In genomic region chr3:62833538-62833937, GRCh38 we compare ENCODE assay signal across 9 cellular contexts. TPM values are rescaled to one million over a fixed set of nuclear protein-coding genes. Genes with fewer than 3 reads are reported as not detected.
DNase-seq lines count a peak whose midpoint lies in the region; ATAC-seq and TF ChIP-seq lines count a peak whose summit lies in the region.
"Had no signal": no experiment of that assay in that cellular context is flagged by ENCODE, and none has a peak within 500 bp of the region (broad histone marks: within the 10 kb centered on the region; RNA-seq: fewer than 3 reads in every experiment).

No MANE protein-coding gene starts in this region.

- TF ChIP-seq CTCF in mammary epithelial cell (conservative IDR thresholded peaks at IDR 0.05 in 1 of 2, IDR thresholded peaks at IDR 0.05 in 1 of 2; ENCODE audit: extremely low read depth in 1 of 2, insufficient read depth in 1 of 2, low read depth in 1 of 2, low read length in 2 of 2), result peak; percentile 33 to 63
- peak; percentile 55 for TF ChIP-seq CTCF in neural progenitor cell (IDR thresholded peaks at IDR 0.05)

- H3K4me3 ChIP-seq in mammary epithelial cell (replicated peaks in 1 of 3; ENCODE audit: insufficient read depth in 1 of 3, low read depth in 2 of 3, low read length in 3 of 3), result no peak overlapping the region
- H3K4me3 ChIP-seq in neural progenitor cell, result no peak overlapping the region

- no peaks in the 10 kb centered on the region for H3F3A ChIP-seq in neural progenitor cell (ENCODE audit: low read depth)

- dilution Hi-C loops in mammary epithelial cell (cut with HindIII; ENCODE audit: low sequenced_read_pairs), result no loop called here

- no peak overlapping the region for H3K4me3 Mint-ChIP-seq in neural progenitor cell
- H3K4me3 Mint-ChIP-seq in activated CD4-positive, alpha-beta T cell treated with anti-CD3 and anti-CD28 coated beads, Interleukin-2, amount 10 ng/mL, durations not matched to agents 24 days and 14 days, result no peak overlapping the region

- ATAC-seq in GM21526 (IDR thresholded peaks at IDR 0.05; ENCODE audit: low FRiP score, unreplicated experiment), result no peak

- H3K9me3 Mint-ChIP-seq in neural progenitor cell, result no peaks in the 10 kb centered on the region
- H3K9me3 Mint-ChIP-seq in activated CD4-positive, alpha-beta T cell treated with anti-CD3 and anti-CD28 coated beads, Interleukin-2, amount 10 ng/mL, durations not matched to agents 24 days and 14 days, result no peaks in the 10 kb centered on the region

- peaks cover 21% of the 10 kb centered on the region for H3K4me1 Mint-ChIP-seq in neural progenitor cell
- H3K4me1 Mint-ChIP-seq in activated CD4-positive, alpha-beta T cell treated with anti-CD3 and anti-CD28 coated beads, Interleukin-2, amount 10 ng/mL, durations not matched to agents 24 days and 14 days, result no peaks in the 10 kb centered on the region

- H3K9me3 ChIP-seq in mammary epithelial cell (replicated peaks; ENCODE audit: insufficient read depth, low read length), result no peaks in the 10 kb centered on the region
- H3K9me3 ChIP-seq in neural progenitor cell (ENCODE audit: low read depth), result no peaks in the 10 kb centered on the region

- H3K27me3 Mint-ChIP-seq in neural progenitor cell (ENCODE audit: insufficient read depth, low read depth), result no peaks in the 10 kb centered on the region
- H3K27me3 Mint-ChIP-seq in activated CD4-positive, alpha-beta T cell treated with anti-CD3 and anti-CD28 coated beads, Interleukin-2, amount 10 ng/mL, durations not matched to agents 24 days and 14 days, result no peaks in the 10 kb centered on the region

- intact Hi-C loops in mammary epithelial cell (cut with micrococcal nuclease), result no loop called here
- intact Hi-C loops in activated CD4-positive, alpha-beta T cell treated with anti-CD3 and anti-CD28 coated beads, Interleukin-2, amount 10 ng/mL, durations not matched to agents 24 days and 14 days (cut with micrococcal nuclease), result no loop called here

- H3K36me3 Mint-ChIP-seq in neural progenitor cell, result no peaks in the 10 kb centered on the region
- no peaks in the 10 kb centered on the region for H3K36me3 Mint-ChIP-seq in activated CD4-positive, alpha-beta T cell treated with anti-CD3 and anti-CD28 coated beads, Interleukin-2, amount 10 ng/mL, durations not matched to agents 24 days and 14 days (ENCODE audit: low read depth)

- in situ Hi-C loops in mammary epithelial cell (cut with MboI; ENCODE audit: low sequenced_read_pairs in 2 of 2), result no loop called here

- H3K36me3 ChIP-seq in mammary epithelial cell (ENCODE audit: insufficient read depth, low read length) (no peaks in the 10 kb centered on the region), neural progenitor cell (no peaks in the 10 kb centered on the region)

- H3K4me1 ChIP-seq in mammary epithelial cell (ENCODE audit: insufficient read depth, low read length) (no peaks in the 10 kb centered on the region), neural progenitor cell (peaks cover 26% of the 10 kb centered on the region)

- H2AFZ ChIP-seq in mammary epithelial cell (ENCODE audit: low read depth, low read length), result no peak overlapping the region
- no peak overlapping the region for H2AFZ ChIP-seq in neural progenitor cell (replicated peaks)

- H3K4me2 ChIP-seq in mammary epithelial cell (ENCODE audit: insufficient read depth, low read depth, low read length), result no peak overlapping the region
- H3K4me2 ChIP-seq in neural progenitor cell, result no peak overlapping the region

- H4K20me1 ChIP-seq in mammary epithelial cell (ENCODE audit: insufficient read depth, low read length) (no peaks in the 10 kb centered on the region), neural progenitor cell (ENCODE audit: low read depth) (no peaks in the 10 kb centered on the region)

- no peak overlapping the region for H3K27ac Mint-ChIP-seq in neural progenitor cell
- no peak overlapping the region for H3K27ac Mint-ChIP-seq in activated CD4-positive, alpha-beta T cell treated with anti-CD3 and anti-CD28 coated beads, Interleukin-2, amount 10 ng/mL, durations not matched to agents 24 days and 14 days

- BruUV-seq in mammary epithelial cell (replicated peaks; lab: Mats Ljungman, UMichigan), result no TSS peak

- CTCF ChIA-PET in mammary epithelial cell (lab: Charles Lee; ENCODE audit: low non-redundant PET), result no interaction called here

- H3K79me2 ChIP-seq in mammary epithelial cell (ENCODE audit: insufficient read depth, low read length), result no peaks in the 10 kb centered on the region
- no peaks in the 10 kb centered on the region for H3K79me2 ChIP-seq in neural progenitor cell (ENCODE audit: low read depth)

- H3K27ac ChIP-seq in mammary epithelial cell (ENCODE audit: insufficient read depth, low read depth, low read length) (no peak overlapping the region), neural progenitor cell (no peak overlapping the region)

- H3K27me3 ChIP-seq in mammary epithelial cell (ENCODE audit: insufficient read depth, low read length) (peaks cover 3% of the 10 kb centered on the region), neural progenitor cell (no peaks in the 10 kb centered on the region)

- DNase-seq in DMS53 (lab: John Stamatoyannopoulos, UW) (peak; percentile 4), DMS53 treated with DMSO at 0.1 percent for 48 hours (lab: John Stamatoyannopoulos, UW; ENCODE audit: unreplicated experiment) (no peak), LHCN-M2 (ENCODE audit: low read depth) (peak; percentile 2), mammary epithelial cell (no peak), neural progenitor cell (ENCODE audit: low spot score) (peak; percentile 44)
- DNase-seq in activated T-cell treated with anti-CD3 and anti-CD28 coated beads, Interleukin-2, amount 50 U/mL, for 48 hours, result no peak
- DNase-seq in activated CD4-positive, alpha-beta T cell treated with anti-CD3 and anti-CD28 coated beads, Interleukin-2, amount 10 ng/mL, durations not matched to agents 24 days and 14 days, result no peak
- DNase-seq: activated CD8-positive, alpha-beta memory T cell treated with anti-CD3 and anti-CD28 coated beads, Interleukin-2, amount 50 U/mL, for 4 hours had no signal

- no peak overlapping the region for H3K9ac ChIP-seq in mammary epithelial cell (ENCODE audit: insufficient read depth, low read length)
- no peak overlapping the region for H3K9ac ChIP-seq in neural progenitor cell

RNA-seq across cellular contexts. Expression of gene CADPS, which starts 41.7 kb away (rescaled TPM):
- total RNA-seq in LHCN-M2 (2014; rRNA removed) (0.11 TPM in 1 of 2 replicates, not detected in the other), mammary epithelial cell (not detected), neural progenitor cell (ENCODE audit: low replicate concordance) (11.7 and 17.3 TPM in 2 replicates)
- polyA plus RNA-seq in LHCN-M2 (2012), result 0.07 TPM
- polyA plus RNA-seq in mammary epithelial cell, result not detected
- polyA minus RNA-seq in mammary epithelial cell, result not detected
- not detected in 2 replicates for total RNA-seq in activated CD4-positive, alpha-beta T cell treated with anti-CD3 and anti-CD28 coated beads, Interleukin-2, amount 10 ng/mL, durations not matched to agents 24 days and 14 days

Comparison
In these comparisons a context has a peak if more than half of its experiments do, and no peak if none do; other contexts are left out.
1. DNase-seq: peak in DMS53 (single experiment), LHCN-M2 (single experiment) and neural progenitor cell (single experiment); none in DMS53 treated with DMSO at 0.1 percent for 48 hours (single experiment), mammary epithelial cell (single experiment), activated T-cell treated with anti-CD3 and anti-CD28 coated beads, Interleukin-2, amount 50 U/mL, for 48 hours (0 of 2) and activated CD4-positive, alpha-beta T cell treated with anti-CD3 and anti-CD28 coated beads, Interleukin-2, amount 10 ng/mL, durations not matched to agents 24 days and 14 days (single experiment).
2. RNA of gene CADPS, which starts 41.7 kb away (total RNA-seq): 11.7 to 17.3 TPM in neural progenitor cell; 0.11 TPM in LHCN-M2, not detected in mammary epithelial cell and not detected in activated CD4-positive, alpha-beta T cell treated with anti-CD3 and anti-CD28 coated beads, Interleukin-2, amount 10 ng/mL, durations not matched to agents 24 days and 14 days; every median in the first group is over 10 times any median in the second.